In genomic region chr2:100824842-100825241, GRCh38 we compare ENCODE assay signal across 30 cellular contexts.
"Had no signal": no experiment of that assay in that cellular context is flagged by ENCODE, and none has a peak within 500 bp of the region (broad histone marks: within the 10 kb centered on the region; RNA-seq: fewer than 3 reads in every experiment).

No MANE protein-coding gene starts in this region.

- H3K36me3 Mint-ChIP-seq: WTC11 had no signal

- DNase-seq: activated CD4-positive, alpha-beta T cell treated with anti-CD3 and anti-CD28 coated beads for 36 hours; activated CD4-positive, alpha-beta T cell treated with anti-CD3 and anti-CD28 coated beads, Interleukin-2, amount 10 ng/mL, durations not matched to agents 7 days and 5 days; activated CD4-positive, alpha-beta T cell treated with anti-CD3 and anti-CD28 coated beads, Interleukin-2, amount 50 U/mL, for 48 hours; activated CD8-positive, alpha-beta T cell treated with anti-CD3 and anti-CD28 coated beads, Interleukin-2, amount 10 ng/mL, durations not matched to agents 7 days and 5 days; activated gamma-delta T cell; activated naive CD4-positive, alpha-beta T cell treated with Interleukin-2 at 50 U/mL for 16 hours; activated naive CD8-positive, alpha-beta T cell treated with anti-CD3 and anti-CD28 coated beads, Interleukin-2, amount 10 ng/mL, durations not matched to agents 7 days and 5 days; activated T-cell treated with anti-CD3 and anti-CD28 coated beads, Interleukin-2, amount 50 U/mL, for 24 hours; amygdala; caudate nucleus; NCI-H1092 treated with DMSO at 0.1 percent for 48 hours; NCI-H1417; NCI-H146; NCI-H187; NCI-H2029 treated with DMSO at 0.1 percent for 48 hours; NCI-H2107; NCI-H2171; NCI-H510A; NCI-H748 treated with DMSO at 0.1 percent for 48 hours; NK-92 treated with Interleukin-12 subunit alpha and Interleukin-12 subunit beta, amount 100 ng/mL, for 24 hours; RPMI8226; SW 1271 had no signal

- ATAC-seq: activated CD4-positive, alpha-beta T cell treated with anti-CD3 and anti-CD28 coated beads for 36 hours; activated CD4-positive, CD25-positive, alpha-beta regulatory T cell treated with anti-CD3 and anti-CD28 coated beads, Interleukin-2, amount 50 U/mL, for 24 hours; activated CD8-positive, alpha-beta T cell treated with anti-CD3 and anti-CD28 coated beads, Interleukin-2, amount 10 ng/mL, durations not matched to agents 7 days and 5 days; PC-3 had no signal

- H3K4me3 ChIP-seq: ascending aorta, breast epithelium, Peyer's patch had no signal

- H3K4me3 Mint-ChIP-seq: activated CD4-positive, alpha-beta T cell treated with anti-CD3 and anti-CD28 coated beads for 36 hours; activated CD4-positive, alpha-beta T cell treated with anti-CD3 and anti-CD28 coated beads, Interleukin-2, amount 10 ng/mL, durations not matched to agents 7 days and 5 days; activated CD8-positive, alpha-beta T cell treated with anti-CD3 and anti-CD28 coated beads, Interleukin-2, amount 10 ng/mL, durations not matched to agents 7 days and 5 days; activated naive CD4-positive, alpha-beta T cell treated with anti-CD3 and anti-CD28 coated beads, Interleukin-2, amount 50 U/mL, for 24 hours; activated naive CD8-positive, alpha-beta T cell treated with anti-CD3 and anti-CD28 coated beads, Interleukin-2, amount 10 ng/mL, durations not matched to agents 7 days and 5 days; activated T-cell treated with anti-CD3 and anti-CD28 coated beads, Interleukin-2, amount 50 U/mL, for 24 hours; WTC11 had no signal

- H3K36me3 ChIP-seq: ascending aorta, breast epithelium, Peyer's patch had no signal

- H3K9me3 Mint-ChIP-seq: activated naive CD4-positive, alpha-beta T cell treated with anti-CD3 and anti-CD28 coated beads, Interleukin-2, amount 50 U/mL, for 24 hours had no signal

- H3K4me1 ChIP-seq: breast epithelium had no signal

- H3K27ac Mint-ChIP-seq: activated CD4-positive, alpha-beta T cell treated with anti-CD3 and anti-CD28 coated beads for 36 hours; activated CD4-positive, alpha-beta T cell treated with anti-CD3 and anti-CD28 coated beads, Interleukin-2, amount 10 ng/mL, durations not matched to agents 7 days and 5 days; activated CD8-positive, alpha-beta T cell treated with anti-CD3 and anti-CD28 coated beads, Interleukin-2, amount 10 ng/mL, durations not matched to agents 7 days and 5 days; activated naive CD4-positive, alpha-beta T cell treated with anti-CD3 and anti-CD28 coated beads, Interleukin-2, amount 50 U/mL, for 24 hours; activated naive CD8-positive, alpha-beta T cell treated with anti-CD3 and anti-CD28 coated beads, Interleukin-2, amount 10 ng/mL, durations not matched to agents 7 days and 5 days; activated T-cell treated with anti-CD3 and anti-CD28 coated beads, Interleukin-2, amount 50 U/mL, for 24 hours; activated T-helper 2 cell treated with anti-CD3 and anti-CD28 coated beads, Interferon-gamma antibody, Interleukin-2, Interleukin-4, amounts not matched to agents 10 μg/mL and 5 μg/mL and 100 μg/mL, durations not matched to agents 14 hours and 24 hours and 36 hours; WTC11 had no signal

- H3K27ac ChIP-seq: ascending aorta, breast epithelium had no signal

- H3K27me3 ChIP-seq: ascending aorta, breast epithelium, Peyer's patch had no signal
